In genomic region chr3:42653303-42653559, GRCh38 we compare ENCODE assay signal across 9 cellular contexts. TPM values are rescaled to one million over a fixed set of nuclear protein-coding genes. Genes with fewer than 3 reads are reported as not detected.
DNase-seq lines count a peak whose midpoint lies in the region; ATAC-seq, FAIRE-seq and TF ChIP-seq lines count a peak whose summit lies in the region.
"Had no signal": no experiment of that assay in that cellular context is flagged by ENCODE, and none has a peak within 500 bp of the region (broad histone marks: within the 10 kb centered on the region; RNA-seq: fewer than 3 reads in every experiment).

No MANE protein-coding gene starts in this region.

- H3K9me3 ChIP-seq in heart left ventricle (no peaks in the 10 kb centered on the region), uterus (no peaks in the 10 kb centered on the region)

- H3K4me1 ChIP-seq in heart left ventricle (peaks cover 11 to 86% (median 51%) of the 10 kb centered on the region in 12 donors), uterus (peaks cover 3 to 21% of the 10 kb centered on the region in 2 donors)

- peak overlapping the region; percentile 58 to 99 (median 86) for H3K4me3 ChIP-seq in heart left ventricle
- peak overlapping the region; percentile 75 for H3K4me3 ChIP-seq in bronchial epithelial cell (ENCODE audit: low read depth, low read length)
- H3K4me3 ChIP-seq in uterus, result peak overlapping the region; percentile 87 to 88

- FAIRE-seq in bronchial epithelial cell (lab: Jason Lieb, UNC), result no peak

- H3K4me3 Mint-ChIP-seq in mesothelial cell of epicardium, result peak overlapping the region; percentile 94

- H3K9me3 Mint-ChIP-seq in mesothelial cell of epicardium, result no peaks in the 10 kb centered on the region

- peaks cover 0 to 25% (median 17%) of the 10 kb centered on the region in 9 donors for H3K36me3 ChIP-seq in heart left ventricle
- peaks cover 2% of the 10 kb centered on the region for H3K36me3 ChIP-seq in bronchial epithelial cell (ENCODE audit: control insufficient read depth, insufficient read depth, low read length)
- H3K36me3 ChIP-seq in uterus, result no peaks in the 10 kb centered on the region

- H3K36me3 Mint-ChIP-seq in mesothelial cell of epicardium, result peaks cover 5% of the 10 kb centered on the region

- ATAC-seq in heart left ventricle (no peak), left ventricle myocardium superior (no peak), GM21825 (IDR thresholded peaks at IDR 0.05; ENCODE audit: unreplicated experiment) (no peak)

- TF ChIP-seq POLR2A in heart left ventricle (IDR thresholded peaks at IDR 0.05), result no peak
- no peak for TF ChIP-seq POLR2A in uterus (IDR thresholded peaks at IDR 0.05)

- peaks cover 30% of the 10 kb centered on the region for H3K4me1 Mint-ChIP-seq in mesothelial cell of epicardium

- H3K27ac ChIP-seq in heart left ventricle, result peak overlapping the region; percentile 84 to 99 (median 94)
- peak overlapping the region; percentile 98 to 99 for H3K27ac ChIP-seq in uterus

- H3K27me3 ChIP-seq in heart left ventricle (no peaks in the 10 kb centered on the region), bronchial epithelial cell (ENCODE audit: control insufficient read depth, insufficient read depth, low read length) (no peaks in the 10 kb centered on the region), uterus (no peaks in the 10 kb centered on the region)

- H3K27me3 Mint-ChIP-seq in mesothelial cell of epicardium (ENCODE audit: low read depth), result no peaks in the 10 kb centered on the region

- peak overlapping the region; percentile 93 for H3K27ac Mint-ChIP-seq in mesothelial cell of epicardium

- TF ChIP-seq CTCF in heart left ventricle (IDR thresholded peaks at IDR 0.05) (no peak), bronchial epithelial cell (IDR thresholded peaks at IDR 0.05; ENCODE audit: insufficient read depth, low read length, severe bottlenecking) (no peak), mesothelial cell of epicardium (IDR thresholded peaks at IDR 0.05; ENCODE audit: unreplicated experiment) (no peak), uterus (IDR thresholded peaks at IDR 0.05) (no peak)

- intact Hi-C loops in heart left ventricle (cut with DNase I), result loop anchor here (1.0 to 10.0 kb wide), 7 partner anchors 51 to 91 kb away; partner anchors contain the start of genes NKTR (in 7 of the 10) and SEC22C (in 2 of the 10)
- intact Hi-C loops in left ventricle myocardium superior (cut with micrococcal nuclease), result no loop called here
- intact Hi-C loops in uterus (cut with DNase I; ENCODE audit: low total_unique reads), result loop anchor here (10.0 kb wide), 1 partner anchor 48 kb away; the partner anchor contains the start of gene NKTR

- DNase-seq in heart left ventricle, result no peak
- DNase-seq in left ventricle myocardium superior, result no peak
- no peak for DNase-seq in bronchial epithelial cell (ENCODE audit: low read depth)
- peak in 1 of 2 experiments; percentile 40 for DNase-seq in mesothelial cell of epicardium (ENCODE audit: low spot score in 2 of 2, unreplicated experiment in 2 of 2)
- DNase-seq in uterus, result no peak
- no peak for DNase-seq in superior temporal gyrus (ENCODE audit: extremely low spot score)
- no peak for DNase-seq in epidermal melanocyte (ENCODE audit: insufficient read length, low spot score)
- DNase-seq: activated gamma-delta T cell had no signal

- 21 to 35% (median 29%) methylated on average over 3 of the region's 3 CpGs for WGBS in heart left ventricle, 4 donors

RNA-seq across cellular contexts. Expression of gene ZBTB47, which starts 0.3 kb away (rescaled TPM):
- total RNA-seq in heart left ventricle (100 to 1,000 TPM in 7 of 9 donors, 10 to 100 TPM in 2; 76.6 to 184 (median 131) TPM), left ventricle myocardium superior (90.5 TPM), bronchial epithelial cell (5.8 and 7.6 TPM in 2 replicates), mesothelial cell of epicardium (22.4 to 23.6 TPM (median 23.0 TPM) in 3 replicates), uterus (10 to 100 TPM; 29.1 to 44.7 (median 32.1) TPM)
- 100 to 1,000 TPM; 110 to 111 TPM for polyA plus RNA-seq in heart left ventricle

RNA-seq across cellular contexts. Expression of gene KLHL40, which starts 32.1 kb away (rescaled TPM):
- total RNA-seq in heart left ventricle, result 1 to 10 TPM in 2 of 9 donors, under 1 TPM in 6, not detected in 1; 0.19 to 5.6 (median 0.73) TPM
- 1 to 10 TPM in 1 of 2 donors, under 1 TPM in 1; 0.61 to 6.8 TPM for polyA plus RNA-seq in heart left ventricle
- total RNA-seq in left ventricle myocardium superior, result 0.12 TPM
- not detected in 2 replicates for total RNA-seq in bronchial epithelial cell
- total RNA-seq in mesothelial cell of epicardium, result not detected in 3 replicates
- total RNA-seq in uterus, result not detected

RNA-seq across cellular contexts. Expression of gene HHATL, which starts 49.4 kb away (rescaled TPM):
- total RNA-seq in heart left ventricle (100 to 1,000 TPM; 305 to 823 (median 538) TPM), left ventricle myocardium superior (463 TPM), bronchial epithelial cell (not detected in 2 replicates), mesothelial cell of epicardium (not detected in 3 replicates), uterus (1 to 10 TPM in 1 of 4 donors, under 1 TPM in 1, not detected in 2; 0.62 to 1.3 TPM)
- polyA plus RNA-seq in heart left ventricle, result 1,000 to 10,000 TPM in 1 of 2 donors, 100 to 1,000 TPM in 1; 188 to 1,023 TPM

RNA-seq across cellular contexts. Expression of gene NKTR, which starts 52.7 kb away (rescaled TPM):
- total RNA-seq in heart left ventricle (10 to 100 TPM; 14.6 to 40.6 (median 20.9) TPM), left ventricle myocardium superior (23.6 TPM), bronchial epithelial cell (33.4 and 36.4 TPM in 2 replicates), mesothelial cell of epicardium (185 to 201 TPM (median 192 TPM) in 3 replicates), uterus (100 to 1,000 TPM; 119 to 361 (median 164) TPM)
- polyA plus RNA-seq in heart left ventricle, result 10 to 100 TPM; 10.7 to 31.3 TPM

Comparison
In these comparisons a context has a peak if more than half of its experiments do, and no peak if none do; other contexts are left out.
1. RNA of gene HHATL, which starts 49.4 kb away (total RNA-seq): 305 to 823 TPM in heart left ventricle and 463 TPM in left ventricle myocardium superior (single experiment); 0.62 to 1.3 TPM in uterus, not detected in bronchial epithelial cell and not detected in mesothelial cell of epicardium; every median in the first group is over 100 times any median in the second.
2. Peak in every context shown above with its lines, with median percentiles within 50 percentile points of each other: H3K4me3 ChIP-seq.